ENCODE assay signal across 12 cellular contexts in genomic region chr1:201535778-201536245, GRCh38. TPM values are rescaled to one million over a fixed set of nuclear protein-coding genes. Genes with fewer than 3 reads are reported as not detected.
DNase-seq lines count a peak whose midpoint lies in the region; ATAC-seq, FAIRE-seq and TF ChIP-seq lines count a peak whose summit lies in the region.
"Had no signal": no experiment of that assay in that cellular context is flagged by ENCODE, and none has a peak within 500 bp of the region (broad histone marks: within the 10 kb centered on the region; RNA-seq: fewer than 3 reads in every experiment).

No MANE protein-coding gene starts in this region.

- H3K9me3 ChIP-seq in astrocyte (ENCODE audit: insufficient read depth, low read depth, low read length) (no peaks in the 10 kb centered on the region), stomach smooth muscle (ENCODE audit: control insufficient read depth in 2 of 2, low read length in 2 of 2) (no peaks in the 10 kb centered on the region)

- peak overlapping the region; percentile 41 for H3K27ac Mint-ChIP-seq in astrocyte (ENCODE audit: unreplicated experiment)
- H3K27ac Mint-ChIP-seq: activated naive CD8-positive, alpha-beta T cell; CD4-positive, CD25-positive, alpha-beta regulatory T cell had no signal

- no peaks in the 10 kb centered on the region for H3K36me3 Mint-ChIP-seq in astrocyte (ENCODE audit: low read depth, unreplicated experiment)

- no peaks in the 10 kb centered on the region for H3K36me3 ChIP-seq in astrocyte (ENCODE audit: insufficient read depth, low read length)
- H3K36me3 ChIP-seq in stomach smooth muscle (ENCODE audit: control insufficient read depth in 2 of 2, insufficient read depth in 2 of 2, low read length in 2 of 2), result no peaks in the 10 kb centered on the region

- peaks cover 61% of the 10 kb centered on the region for H3K4me1 Mint-ChIP-seq in astrocyte (ENCODE audit: low read depth, unreplicated experiment)

- no peaks in the 10 kb centered on the region for H3K9me3 Mint-ChIP-seq in astrocyte (ENCODE audit: unreplicated experiment)

- H3K27me3 ChIP-seq in astrocyte (ENCODE audit: insufficient read depth, low read length), result no peaks in the 10 kb centered on the region
- peaks cover 0 to 2% of the 10 kb centered on the region in 2 donors for H3K27me3 ChIP-seq in stomach smooth muscle (ENCODE audit: control insufficient read depth in 1 of 2, insufficient read depth in 2 of 2, low read length in 2 of 2)

- peak overlapping the region; percentile 49 for H3K27ac ChIP-seq in astrocyte (ENCODE audit: low read depth, low read length)
- peak overlapping the region; percentile 55 for H3K27ac ChIP-seq in stomach smooth muscle (ENCODE audit: low read length)

- no peak for ATAC-seq in HG02981 (IDR thresholded peaks at IDR 0.05; ENCODE audit: unreplicated experiment)

- no peaks in the 10 kb centered on the region for H4K20me1 ChIP-seq in astrocyte (ENCODE audit: insufficient read depth, low read length)

- H3K9ac ChIP-seq in astrocyte (ENCODE audit: low read length) (peak overlapping the region; percentile 1), stomach smooth muscle (ENCODE audit: low read length in 2 of 2) (peak overlapping the region in 1 of 2 donors; percentile 69)

- FAIRE-seq in astrocyte (lab: Jason Lieb, UNC) (no peak), D721Med (lab: Jason Lieb, UNC) (no peak)
- FAIRE-seq: G401.6 had no signal

- H3K79me2 ChIP-seq in astrocyte (ENCODE audit: insufficient read depth, low read length), result peaks cover 19% of the 10 kb centered on the region

- peak overlapping the region; percentile 82 for H3K4me2 ChIP-seq in astrocyte (ENCODE audit: low read length)

- peak; percentile 11 for DNase-seq in GM10266 (ENCODE audit: extremely low spot score)
- DNase-seq in astrocyte (ENCODE audit: low read depth), result no peak
- DNase-seq in islet precursor cell, result peak; percentile 46
- DNase-seq in LoVo (ENCODE audit: low spot score), result no peak
- no peak for DNase-seq in amniotic stem cell (lab: John Stamatoyannopoulos, UW)
- no peak for DNase-seq in D721Med (ENCODE audit: insufficient read length, low spot score)
- DNase-seq: CD4-positive, CD25-positive, alpha-beta regulatory T cell; NCI-H2227 treated with DMSO at 0.1 percent for 48 hours had no signal

- H3K4me1 ChIP-seq in astrocyte (ENCODE audit: insufficient read depth, low read length), result peaks cover 53% of the 10 kb centered on the region
- peaks cover 59% of the 10 kb centered on the region for H3K4me1 ChIP-seq in stomach smooth muscle (ENCODE audit: control insufficient read depth, insufficient read depth, low read length)

- no peak overlapping the region for H3K4me3 Mint-ChIP-seq in astrocyte (ENCODE audit: unreplicated experiment)
- H3K4me3 Mint-ChIP-seq: activated naive CD8-positive, alpha-beta T cell; CD4-positive, CD25-positive, alpha-beta regulatory T cell had no signal

- H3K27me3 Mint-ChIP-seq in astrocyte (ENCODE audit: low read depth, unreplicated experiment), result no peaks in the 10 kb centered on the region

- no peak overlapping the region for H2AFZ ChIP-seq in astrocyte (ENCODE audit: low read depth, low read length)

- no peak for TF ChIP-seq CTCF in GM10266 (IDR thresholded peaks at IDR 0.05; ENCODE audit: control insufficient read depth, insufficient read depth, low read depth, missing control alignments)
- TF ChIP-seq CTCF in astrocyte (IDR thresholded peaks at IDR 0.05; ENCODE audit: insufficient read depth, low read depth, low read length), result no peak
- TF ChIP-seq CTCF in D721Med (IDR thresholded peaks at IDR 0.05; ENCODE audit: insufficient read depth, missing control alignments), result no peak

- H3K4me3 ChIP-seq in astrocyte (ENCODE audit: insufficient read depth, low read depth, low read length), result no peak overlapping the region
- peak overlapping the region in 1 of 2 donors; percentile 29 for H3K4me3 ChIP-seq in stomach smooth muscle (ENCODE audit: low read length in 2 of 2)

RNA-seq across cellular contexts. Expression of gene NAV1, which starts 3.1 kb away (rescaled TPM):
- 79.7 and 85.2 TPM in 2 replicates for total RNA-seq in astrocyte

RNA-seq across cellular contexts. Expression of gene CSRP1, which starts 28.9 kb away (rescaled TPM):
- 289 and 317 TPM in 2 replicates for total RNA-seq in astrocyte

Comparison
In these comparisons a context has a peak if more than half of its experiments do, and no peak if none do; other contexts are left out.
1. DNase-seq: peak in GM10266 (single experiment) and islet precursor cell (single experiment); none in astrocyte (single experiment), LoVo (single experiment), amniotic stem cell (single experiment) and D721Med (single experiment).